ENCODE assay signal across 1 cellular context in genomic region chr5:143315214-143315613, GRCh38.
TF ChIP-seq lines count a peak whose summit lies in the region.

No MANE protein-coding gene starts in this region.

TF ChIP-seq in IMR-90, 13 proteins besides CTCF, POLR2A, EP300 and RAD21 (continued from another document):
- TF ChIP-seq MAFK (IDR thresholded peaks at IDR 0.05; ENCODE audit: low read depth, low read length): no peak
- TF ChIP-seq MAZ (IDR thresholded peaks at IDR 0.05; ENCODE audit: borderline replicate concordance, low read depth, low read length): no peak
- no peak for TF ChIP-seq NFE2L2 (IDR thresholded peaks at IDR 0.05; ENCODE audit: low read depth, low read length)
